8 cellular contexts compared by ENCODE assay signal in genomic region chr1:202488178-202488649, GRCh38.
DNase-seq lines count a peak whose midpoint lies in the region; ATAC-seq, FAIRE-seq and TF ChIP-seq lines count a peak whose summit lies in the region.
"Not testable (repeated sequence)": the region's sequence is repeated elsewhere in the genome, so short reads cannot be mapped to it uniquely, and the experiment has no call there.

No MANE protein-coding gene starts in this region.

- H3K9me3 ChIP-seq in keratinocyte (ENCODE audit: control insufficient read depth, low read depth, low read length): not testable (repeated sequence)

- FAIRE-seq in keratinocyte (lab: Jason Lieb, UNC): peak; percentile 52

- not testable (repeated sequence) for H3K9ac ChIP-seq in keratinocyte (ENCODE audit: control insufficient read depth, extremely low read depth, insufficient read depth, low read length)

- H3K27me3 ChIP-seq in GM06990 (replicated peaks; ENCODE audit: control insufficient read depth, insufficient read depth, low read length); keratinocyte (ENCODE audit: control insufficient read depth, extremely low read depth, insufficient read depth, low read length): not testable (repeated sequence)

- H2AFZ ChIP-seq in keratinocyte (ENCODE audit: control insufficient read depth, low read length): not testable (repeated sequence)

- H3K27ac ChIP-seq in keratinocyte (ENCODE audit: control insufficient read depth, insufficient read depth, low read length): not testable (repeated sequence)

- H3K79me2 ChIP-seq in keratinocyte (ENCODE audit: control insufficient read depth, insufficient read depth, low read length): not testable (repeated sequence)

- not testable (repeated sequence) for H3K4me3 ChIP-seq in GM06990 (replicated peaks; ENCODE audit: low read depth, low read length); keratinocyte (ENCODE audit: control insufficient read depth in 2 of 3, extremely low read depth in 1 of 3, insufficient read depth in 2 of 3, low read depth in 1 of 3, low read length in 3 of 3)

- peaks cover 6 to 17% of the 10 kb centered on the region in 2 donors for H3K36me3 Mint-ChIP-seq in activated naive CD4-positive, alpha-beta T cell treated with anti-CD3 and anti-CD28 coated beads, Interleukin-2, amount 50 U/mL, for 72 hours

- peak; percentile 73 for ATAC-seq in GM18907 (IDR thresholded peaks at IDR 0.05; ENCODE audit: unreplicated experiment)
- ATAC-seq in GM21515 (IDR thresholded peaks at IDR 0.05; ENCODE audit: unreplicated experiment): peak; percentile 65
- ATAC-seq in HG02943 (IDR thresholded peaks at IDR 0.05; ENCODE audit: low read depth, unreplicated experiment): peak; percentile 59
- peak; percentile 52 for ATAC-seq in HG03521 (IDR thresholded peaks at IDR 0.05; ENCODE audit: unreplicated experiment)
- peak; percentile 45 to 90 for ATAC-seq in activated naive CD4-positive, alpha-beta T cell treated with anti-CD3 and anti-CD28 coated beads, Interleukin-2, amount 50 U/mL, for 72 hours

- not testable (repeated sequence) for TF ChIP-seq CTCF in GM06990 (IDR thresholded peaks at IDR 0.05; ENCODE audit: insufficient read depth, low read length, poor library complexity, severe bottlenecking); keratinocyte (optimal IDR thresholded peaks at IDR 0.05 in 1 of 3, IDR thresholded peaks at IDR 0.05 in 1 of 3, conservative IDR thresholded peaks at IDR 0.05 in 1 of 3; ENCODE audit: extremely low read depth in 1 of 3, insufficient read depth in 2 of 3, low read length in 3 of 3)

- dilution Hi-C loops in keratinocyte (cut with MboI; ENCODE audit: extremely low pct_ligation_motif_present, low sequenced_read_pairs): not testable (repeated sequence)

- not testable (repeated sequence) for H3K36me3 ChIP-seq in GM06990 (ENCODE audit: control insufficient read depth, insufficient read depth, low read length); keratinocyte (ENCODE audit: control insufficient read depth in 2 of 2, extremely low read depth in 1 of 2, insufficient read depth in 2 of 2, low read length in 2 of 2)

- not testable (repeated sequence) for H4K20me1 ChIP-seq in keratinocyte (ENCODE audit: control insufficient read depth, extremely low read depth, insufficient read depth, low read length)

- not testable (repeated sequence) for H3K4me2 ChIP-seq in keratinocyte (ENCODE audit: control insufficient read depth, extremely low read depth, insufficient read depth, low read depth, low read length)

- peak overlapping the region in 1 of 2 donors; percentile 31 for H3K27ac Mint-ChIP-seq in activated naive CD4-positive, alpha-beta T cell treated with anti-CD3 and anti-CD28 coated beads, Interleukin-2, amount 50 U/mL, for 72 hours

- peaks cover 11% of the 10 kb centered on the region for H3K4me1 ChIP-seq in keratinocyte (ENCODE audit: control insufficient read depth, extremely low read depth, insufficient read depth, low read length)

- peak; percentile 39 for DNase-seq in GM06990 (ENCODE audit: extremely low read depth, insufficient read length)
- DNase-seq in OCI-M1 (lab: John Stamatoyannopoulos, UW): peak; percentile 82
- not testable (repeated sequence) for DNase-seq in activated naive CD4-positive, alpha-beta T cell treated with anti-CD3 and anti-CD28 coated beads, Interleukin-2, amount 50 U/mL, for 72 hours (ENCODE audit: low spot score in 2 of 2); keratinocyte (ENCODE audit: low read depth, low spot score)

- not testable (repeated sequence) for H3K9me3 Mint-ChIP-seq in activated naive CD4-positive, alpha-beta T cell treated with anti-CD3 and anti-CD28 coated beads, Interleukin-2, amount 50 U/mL, for 72 hours

- H3K9me1 ChIP-seq in keratinocyte (ENCODE audit: control insufficient read depth, extremely low read depth, insufficient read depth, low read length): not testable (repeated sequence)
